ENCODE assay signal across 17 cellular contexts in genomic region chr4:138297743-138298405, GRCh38. TPM values are rescaled to one million over a fixed set of nuclear protein-coding genes. Genes with fewer than 3 reads are reported as not detected.
DNase-seq lines count a peak whose midpoint lies in the region; ATAC-seq, FAIRE-seq and TF ChIP-seq lines count a peak whose summit lies in the region.
"Had no signal": no experiment of that assay in that cellular context is flagged by ENCODE, and none has a peak within 500 bp of the region (broad histone marks: within the 10 kb centered on the region; RNA-seq: fewer than 3 reads in every experiment).

No MANE protein-coding gene starts in this region.

- H3K36me3 ChIP-seq in osteoblast (ENCODE audit: insufficient read depth, low read length), result no peaks in the 10 kb centered on the region
- no peaks in the 10 kb centered on the region for H3K36me3 ChIP-seq in HAP-1 (replicated peaks)

- in situ Hi-C loops in HAP-1 (cut with MboI; ENCODE audit: low sequenced_read_pairs), result no loop called here

- H3K4me3 ChIP-seq in osteoblast (ENCODE audit: insufficient read depth, low read length) (no peak overlapping the region), HAP-1 (no peak overlapping the region)

- ATAC-seq in GM18505 (IDR thresholded peaks at IDR 0.05; ENCODE audit: unreplicated experiment), result peak; percentile 93
- ATAC-seq in HG02884 (IDR thresholded peaks at IDR 0.05; ENCODE audit: unreplicated experiment), result peak; percentile 96
- ATAC-seq in HG02588 (IDR thresholded peaks at IDR 0.05; ENCODE audit: unreplicated experiment), result no peak
- ATAC-seq in HG03139 (IDR thresholded peaks at IDR 0.05; ENCODE audit: unreplicated experiment), result no peak
- ATAC-seq: HepG2, Panc1, SK-N-SH treated with all-trans-retinoic acid at 6 μM for 48 hours had no signal

- H3K27me3 ChIP-seq in osteoblast (ENCODE audit: insufficient read depth, low read length) (no peaks in the 10 kb centered on the region), HAP-1 (ENCODE audit: low read depth) (no peaks in the 10 kb centered on the region)

- H3K9me3 ChIP-seq in osteoblast (ENCODE audit: low read depth, low read length), result no peaks in the 10 kb centered on the region
- no peaks in the 10 kb centered on the region for H3K9me3 ChIP-seq in HAP-1

- no peaks in the 10 kb centered on the region for H3K4me1 ChIP-seq in osteoblast (ENCODE audit: insufficient read depth, low read length)
- no peaks in the 10 kb centered on the region for H3K4me1 ChIP-seq in HAP-1

- no peak for TF ChIP-seq CTCF in osteoblast (IDR thresholded peaks at IDR 0.05; ENCODE audit: extremely low read depth, low read depth, low read length)

- no peak for TF ChIP-seq POLR2A in GM18505 (IDR thresholded peaks at IDR 0.05; ENCODE audit: borderline replicate concordance, extremely low read depth, insufficient read depth, insufficient read length)

- no peak for FAIRE-seq in GM19239 (lab: Jason Lieb, UNC)
- FAIRE-seq: D721Med, HepG2 had no signal

- DNase-seq in cerebellar cortex (ENCODE audit: low spot score) (peak; percentile 6), osteoblast (ENCODE audit: insufficient read length, low spot score, missing footprints) (no peak), GM19239 (ENCODE audit: insufficient read length, low spot score) (no peak), HAP-1 (ENCODE audit: low spot score in 2 of 2) (no peak)
- DNase-seq: CD4-positive, alpha-beta T cell; GOT3; NCI-H187 treated with DMSO at 0.1 percent for 48 hours; NCI-H774; SHP77 had no signal

- peak overlapping the region; percentile 43 for H2AFZ ChIP-seq in osteoblast (ENCODE audit: low read length)

- no peaks in the 10 kb centered on the region for H3K79me2 ChIP-seq in osteoblast (ENCODE audit: insufficient read depth, low read length)

- H3K4me2 ChIP-seq in osteoblast (ENCODE audit: insufficient read depth, low read length), result peak overlapping the region; percentile 20

- H3K27ac ChIP-seq in osteoblast (ENCODE audit: low read depth, low read length), result no peak overlapping the region

- no peaks in the 10 kb centered on the region for H4K20me1 ChIP-seq in osteoblast (ENCODE audit: insufficient read depth, low read length)

RNA-seq across cellular contexts. Expression of gene SLC7A11, which starts 55.7 kb away (rescaled TPM):
- total RNA-seq in osteoblast, result 46.3 and 55.7 TPM in 2 replicates

Comparison
In these comparisons a context has a peak if more than half of its experiments do, and no peak if none do; other contexts are left out.
1. ATAC-seq: peak in GM18505 (single experiment) and HG02884 (single experiment); none in HG02588 (single experiment) and HG03139 (single experiment).